ENCODE assay signal across 8 cellular contexts in the genomic region with DNA sequence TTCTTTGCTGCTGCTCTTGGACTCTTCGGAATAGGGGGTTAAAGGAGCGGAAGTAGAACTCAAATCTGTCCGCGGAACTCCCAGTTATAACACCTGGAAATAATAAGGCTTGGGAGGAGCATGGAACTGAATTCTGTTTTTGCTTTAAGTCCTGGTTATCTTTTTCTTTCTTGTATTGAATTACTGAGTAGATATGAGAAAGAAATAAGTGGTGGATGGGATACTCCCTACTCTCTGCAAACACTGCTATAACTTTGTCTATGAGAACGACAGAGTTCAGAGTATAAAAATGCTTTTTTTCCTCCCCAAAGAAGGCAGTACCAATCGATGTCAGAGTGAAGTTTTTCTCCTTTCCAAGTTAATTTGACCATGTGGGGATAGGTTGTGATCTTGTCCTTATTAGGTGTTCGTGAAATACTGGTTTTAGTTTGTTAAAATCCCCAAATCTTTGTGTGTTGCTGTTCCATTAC. TPM values are rescaled to one million over a fixed set of nuclear protein-coding genes. Genes with fewer than 3 reads are reported as not detected.
A peak's percentile ranks its signal among the peaks of the same experiment; 100 is the strongest.
DNase-seq lines count a peak whose midpoint lies in the region; ATAC-seq and TF ChIP-seq lines count a peak whose summit lies in the region.

No MANE protein-coding gene starts in this region.

- H3K4me1 ChIP-seq in A673 (ENCODE audit: insufficient read depth, low read length, poor library complexity, severe bottlenecking) (peaks cover 24% of the 10 kb centered on the region), Peyer's patch (peaks cover 0 to 36% (median 13%) of the 10 kb centered on the region in 4 donors), mesodermal cell (ENCODE audit: control insufficient read depth, insufficient read depth, low read length, poor library complexity, severe bottlenecking) (peaks cover 23% of the 10 kb centered on the region)

- intact Hi-C loops in A673 (cut with micrococcal nuclease; ENCODE audit: unreplicated experiment): no loop called here

- peak in 1 of 2 donors; percentile 24 for TF ChIP-seq POLR2A in Peyer's patch (IDR thresholded peaks at IDR 0.05)

- H3K27me3 ChIP-seq in A673 (replicated peaks; ENCODE audit: insufficient read depth, low read depth, low read length, poor library complexity): no peaks in the 10 kb centered on the region
- H3K27me3 ChIP-seq in Peyer's patch: no peaks in the 10 kb centered on the region

- peak; percentile 47 for DNase-seq in A673 (ENCODE audit: low spot score)
- no peak for DNase-seq in GM12864 (ENCODE audit: low read depth)
- no peak for DNase-seq in Peyer's patch
- DNase-seq in coronary artery (ENCODE audit: low spot score): no peak
- no peak for DNase-seq in midbrain (lab: John Stamatoyannopoulos, UW)

- H3K9me3 ChIP-seq in A673 (ENCODE audit: low read depth, low read length, poor library complexity, severe bottlenecking): peaks cover 2% of the 10 kb centered on the region
- H3K9me3 ChIP-seq in Peyer's patch: peaks cover 0 to under 1% (median 0%) of the 10 kb centered on the region in 4 donors
- peaks cover 10% of the 10 kb centered on the region for H3K9me3 ChIP-seq in mesodermal cell (ENCODE audit: control insufficient read depth, low read length)

- H3K27ac ChIP-seq in A673 (ENCODE audit: low read depth, low read length, poor library complexity, severe bottlenecking): peak overlapping the region; percentile 94
- H3K27ac ChIP-seq in Peyer's patch: peak overlapping the region; percentile 98 to 99 (median 98)
- H3K27ac ChIP-seq in coronary artery: peak overlapping the region; percentile 93 to 94
- H3K27ac ChIP-seq in mesodermal cell (ENCODE audit: low read depth, low read length, severe bottlenecking): peak overlapping the region; percentile 94

- 0% methylated on average over 1 to 5 of the region's 7 CpGs for WGBS in mesodermal cell (ENCODE audit: insufficient coverage in 2 of 2), 2 experiments

- H3K36me3 ChIP-seq in A673 (ENCODE audit: insufficient read depth, low read length, poor library complexity, severe bottlenecking) (no peaks in the 10 kb centered on the region), Peyer's patch (no peaks in the 10 kb centered on the region), mesodermal cell (ENCODE audit: control insufficient read depth, insufficient read depth, low read length) (peaks cover 11% of the 10 kb centered on the region)

- TSS peak; percentile 61 for BruUV-seq in A673 (replicated peaks; lab: Mats Ljungman, UMichigan)

- POLR2A ChIA-PET in A673 (lab: Charles Lee; ENCODE audit: low non-redundant PET): no interaction called here

- ATAC-seq in GM19467 (IDR thresholded peaks at IDR 0.05; ENCODE audit: unreplicated experiment) (no peak), HG03045 (IDR thresholded peaks at IDR 0.05; ENCODE audit: unreplicated experiment) (no peak)

- CTCF ChIA-PET in A673 (lab: Charles Lee): no interaction called here

- TF ChIP-seq CTCF in A673 (conservative IDR thresholded peaks at IDR 0.05; ENCODE audit: low read depth, low read length) (no peak), GM12864 (IDR thresholded peaks at IDR 0.05; ENCODE audit: low read depth, low read length, missing control alignments) (no peak), Peyer's patch (IDR thresholded peaks at IDR 0.05) (no peak), coronary artery (IDR thresholded peaks at IDR 0.05) (no peak)

- H3K4me3 ChIP-seq in A673 (ENCODE audit: low read depth, low read length, poor library complexity, severe bottlenecking): peak overlapping the region; percentile 98
- peak overlapping the region; percentile 97 for H3K4me3 ChIP-seq in GM12864 (ENCODE audit: low read depth, low read length)
- peak overlapping the region; percentile 87 to 98 (median 92) for H3K4me3 ChIP-seq in Peyer's patch
- peak overlapping the region; percentile 79 for H3K4me3 ChIP-seq in coronary artery
- H3K4me3 ChIP-seq in mesodermal cell (ENCODE audit: extremely low read depth, insufficient read depth, low read length, poor library complexity, severe bottlenecking): peak overlapping the region; percentile 85

RNA-seq across cellular contexts. Expression of a gene that starts 1.2 kb away (rescaled TPM):
- total RNA-seq in A673 (2021) (23.3 and 24.7 TPM in 2 replicates), Peyer's patch (10 to 100 TPM; 31.1 to 49.6 (median 39.2) TPM)
- polyA plus RNA-seq in mesodermal cell (2013, experiment 1 of 2): 23.1 TPM
- polyA plus RNA-seq in mesodermal cell (2013, experiment 2 of 2): 20.8 TPM
